12 cellular contexts compared by ENCODE assay signal in genomic region chr2:121004950-121005349, GRCh38.
"Had no signal": no experiment of that assay in that cellular context is flagged by ENCODE, and none has a peak within 500 bp of the region (broad histone marks: within the 10 kb centered on the region; RNA-seq: fewer than 3 reads in every experiment).

No MANE protein-coding gene starts in this region.

- H3K27me3 ChIP-seq: ovary, suprapubic skin, upper lobe of left lung had no signal

- ATAC-seq: left lung; stimulated activated naive CD8-positive, alpha-beta T cell treated with anti-CD3 and anti-CD28 coated beads, Interleukin-15, Interleukin-2, amounts not matched to agents 100 U/mL and 50 U/mL, for 24 hours had no signal

- H3K4me1 ChIP-seq: left lung, upper lobe of left lung had no signal

- H3K36me3 ChIP-seq: left lung, ovary, suprapubic skin, upper lobe of left lung had no signal

- H3K27ac ChIP-seq: left lung, ovary, suprapubic skin, upper lobe of left lung had no signal

- H3K4me3 ChIP-seq: left lung, ovary, suprapubic skin, upper lobe of left lung had no signal

- H3K9me3 ChIP-seq: left lung, ovary, suprapubic skin, upper lobe of left lung had no signal

- DNase-seq: activated gamma-delta T cell; activated naive CD8-positive, alpha-beta T cell treated with anti-CD3 and anti-CD28 coated beads for 36 hours; activated T-cell treated with anti-CD3 and anti-CD28 coated beads, Interleukin-2, amount 50 U/mL, for 48 hours; immature natural killer cell; left lung; ovary; stimulated activated CD4-positive, alpha-beta T cell treated with anti-CD3 and anti-CD28 coated beads, Interleukin-4, amount 100 ng/mL, for 1 hour; stimulated activated CD8-positive, alpha-beta memory T cell treated with anti-CD3 and anti-CD28 coated beads, Interleukin-4, amount 100 ng/mL, for 48 hours; stimulated activated naive CD8-positive, alpha-beta T cell treated with anti-CD3 and anti-CD28 coated beads, Interleukin-15, Interleukin-2, amounts not matched to agents 100 U/mL and 50 U/mL, for 24 hours; T-helper 2 cell; upper lobe of left lung had no signal
